Comparison of ENCODE assay signal across 12 cellular contexts in the genomic region with DNA sequence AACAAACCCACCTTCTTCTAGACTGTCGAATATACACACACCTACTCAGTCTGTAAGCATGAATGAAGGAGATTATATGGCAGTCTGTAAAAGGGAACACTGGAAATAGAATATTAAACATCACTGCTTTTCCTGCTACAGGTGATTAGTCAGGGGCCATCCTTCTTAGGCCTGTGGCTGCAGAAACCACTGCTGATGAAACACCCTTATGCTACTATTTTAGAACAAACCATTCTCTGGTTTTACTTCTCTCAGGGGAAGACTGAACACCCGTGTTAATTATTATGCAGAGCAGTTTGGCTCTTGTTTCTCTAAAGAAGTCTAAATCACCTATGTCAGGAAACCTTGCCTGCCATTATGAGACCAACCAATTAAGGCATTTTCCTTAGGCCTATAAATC.
A peak's percentile ranks its signal among the peaks of the same experiment; 100 is the strongest.
DNase-seq lines count a peak whose midpoint lies in the region; ATAC-seq lines count a peak whose summit lies in the region.
"Had no signal": no experiment of that assay in that cellular context is flagged by ENCODE, and none has a peak within 500 bp of the region (broad histone marks: within the 10 kb centered on the region; RNA-seq: fewer than 3 reads in every experiment).

No MANE protein-coding gene starts in this region.

- ATAC-seq in HG02623 (IDR thresholded peaks at IDR 0.05; ENCODE audit: unreplicated experiment) (peak; percentile 87), HG03565 (IDR thresholded peaks at IDR 0.05; ENCODE audit: unreplicated experiment) (peak; percentile 69), T-cell (replicated peaks in 1 of 4) (no peak)

- CTCF ChIA-PET in T-cell (lab: Charles Lee): no interaction called here

- peaks cover 0 to 22% (median 10%) of the 10 kb centered on the region in 3 donors for H3K4me1 Mint-ChIP-seq in T-cell

- H3K9me3 Mint-ChIP-seq in T-cell: peaks cover 6 to 21% (median 14%) of the 10 kb centered on the region in 3 donors

- no peak overlapping the region for H3K27ac Mint-ChIP-seq in T-cell
- H3K27ac Mint-ChIP-seq: activated naive CD4-positive, alpha-beta T cell treated with anti-CD3 and anti-CD28 coated beads, Interleukin-2, amount 50 U/mL, for 72 hours had no signal

- peaks cover 3% of the 10 kb centered on the region for H3K36me3 Mint-ChIP-seq in T-cell

- H3K27me3 Mint-ChIP-seq in T-cell: no peaks in the 10 kb centered on the region

- peak; percentile 19 for DNase-seq in SKM-1 treated with dmso at 0.1 percent for 144 hours (lab: John Stamatoyannopoulos, UW; ENCODE audit: unreplicated experiment)
- DNase-seq in SKM-1 (lab: John Stamatoyannopoulos, UW; ENCODE audit: unreplicated experiment): no peak
- DNase-seq in renal cortical epithelial cell (ENCODE audit: low read depth): peak; percentile 90
- no peak for DNase-seq in AML-193 (lab: John Stamatoyannopoulos, UW)
- DNase-seq in NCI-H1417 (lab: John Stamatoyannopoulos, UW): no peak
- DNase-seq in T-cell: no peak
- DNase-seq: left ventricle myocardium inferior, NCI-H1694 treated with DMSO at 0.1 percent for 48 hours had no signal

- POLR2A ChIA-PET in T-cell (lab: Charles Lee): no interaction called here

- no peak overlapping the region for H3K4me3 Mint-ChIP-seq in T-cell
- H3K4me3 Mint-ChIP-seq: T-helper 1 cell treated with Interleukin-12 subunit alpha and Interleukin-12 subunit beta and Interleukin-4 antibody, amounts not matched to agents 30 μg/mL and 1 μg/mL, for 36 hours had no signal

Comparison
In these comparisons a context has a peak if more than half of its experiments do, and no peak if none do; other contexts are left out.
1. DNase-seq: peak in SKM-1 treated with dmso at 0.1 percent for 144 hours (single experiment) and renal cortical epithelial cell (single experiment); none in SKM-1 (single experiment), AML-193 (0 of 2), NCI-H1417 (0 of 3) and T-cell (0 of 34).
2. ATAC-seq: peak in HG02623 (single experiment) and HG03565 (single experiment); none in T-cell (0 of 4).